ENCODE assay signal across 9 cellular contexts in genomic region chr2:207676827-207677354, GRCh38. TPM values are rescaled to one million over a fixed set of nuclear protein-coding genes. Genes with fewer than 3 reads are reported as not detected.
DNase-seq lines count a peak whose midpoint lies in the region; ATAC-seq and TF ChIP-seq lines count a peak whose summit lies in the region.
"Had no signal": no experiment of that assay in that cellular context is flagged by ENCODE, and none has a peak within 500 bp of the region (broad histone marks: within the 10 kb centered on the region; RNA-seq: fewer than 3 reads in every experiment).

No MANE protein-coding gene starts in this region.

- peak; percentile 78 for ATAC-seq in GM21360 (IDR thresholded peaks at IDR 0.05; ENCODE audit: unreplicated experiment)
- ATAC-seq in right cardiac atrium: peak; percentile 83 to 94

- intact Hi-C loops in right cardiac atrium (cut with DNase I): no loop called here

- H3K9me2 ChIP-seq in MM.1S (replicated peaks; ENCODE audit: insufficient read depth, low read length): no peaks in the 10 kb centered on the region

- no peak overlapping the region for H2AFZ ChIP-seq in MM.1S (ENCODE audit: low read length)

- no peak overlapping the region for H3K4me2 ChIP-seq in MM.1S (ENCODE audit: low read depth, low read length)

- no peaks in the 10 kb centered on the region for H4K20me1 ChIP-seq in MM.1S (ENCODE audit: insufficient read depth, low read length)

- WGBS in right cardiac atrium: 14% methylated on average over 5 of the region's 5 CpGs

- peak overlapping the region; percentile 52 for H3K9ac ChIP-seq in SK-N-MC (ENCODE audit: insufficient read length)
- H3K9ac ChIP-seq in MM.1S (ENCODE audit: low read length): no peak overlapping the region

- H3K27me3 ChIP-seq in right cardiac atrium (ENCODE audit: control insufficient read depth, insufficient read depth) (no peaks in the 10 kb centered on the region), MM.1S (replicated peaks; ENCODE audit: insufficient read depth, low read length) (no peaks in the 10 kb centered on the region)

- no peak for TF ChIP-seq CTCF in MM.1S (IDR thresholded peaks at IDR 0.05; ENCODE audit: low read length)

- DNase-seq in A172 (ENCODE audit: low spot score) (peak; percentile 85), SK-N-MC (ENCODE audit: low read depth, low spot score) (no peak), right cardiac atrium (no peak), NCI-H774 (lab: John Stamatoyannopoulos, UW) (no peak), MM.1S (no peak), NCI-H526 (lab: John Stamatoyannopoulos, UW) (no peak)
- no peak for DNase-seq in activated CD8-positive, alpha-beta memory T cell treated with anti-CD3 and anti-CD28 coated beads, Interleukin-2, amount 50 U/mL, for 48 hours
- DNase-seq: activated naive CD4-positive, alpha-beta T cell treated with anti-CD3 and anti-CD28 coated beads, Interleukin-2, amount 50 U/mL, for 16 hours had no signal

- H3K36me3 ChIP-seq in SK-N-MC (ENCODE audit: insufficient read depth, low read length) (no peaks in the 10 kb centered on the region), MM.1S (replicated peaks; ENCODE audit: insufficient read depth, low read length) (no peaks in the 10 kb centered on the region)

- H3K79me2 ChIP-seq in MM.1S (ENCODE audit: low read length): no peaks in the 10 kb centered on the region

- H3K4me1 ChIP-seq in right cardiac atrium (ENCODE audit: control insufficient read depth, insufficient read depth, low read length) (no peaks in the 10 kb centered on the region), MM.1S (ENCODE audit: low read length) (no peaks in the 10 kb centered on the region)

- no peaks in the 10 kb centered on the region for H3F3A ChIP-seq in MM.1S (ENCODE audit: insufficient read depth, low read length)

- H3K9me3 ChIP-seq in SK-N-MC (ENCODE audit: low read depth, low read length) (no peaks in the 10 kb centered on the region), right cardiac atrium (ENCODE audit: control insufficient read depth, low read length) (no peaks in the 10 kb centered on the region), MM.1S (replicated peaks; ENCODE audit: insufficient read depth, low read length) (no peaks in the 10 kb centered on the region)

- H3K4me3 ChIP-seq in SK-N-MC: 0 out of 2 replicates have a peak overlapping the region, but pooled peaks have one; percentile 33
- H3K4me3 ChIP-seq in right cardiac atrium (ENCODE audit: low read length): peak overlapping the region; percentile 31
- no peak overlapping the region for H3K4me3 ChIP-seq in MM.1S (ENCODE audit: low read length)

- H3K27ac ChIP-seq in SK-N-MC (peak overlapping the region; percentile 34), right cardiac atrium (ENCODE audit: low read length) (no peak overlapping the region), MM.1S (ENCODE audit: low read length) (no peak overlapping the region)

RNA-seq across cellular contexts. Expression of gene CCNYL1, which starts 34.5 kb away (rescaled TPM):
- total RNA-seq in A172 (2014; rRNA removed; shearing (Covaris generic)): 4.9 and 5.5 TPM in 2 replicates
- total RNA-seq in right cardiac atrium: 10 to 100 TPM in 2 of 4 donors, 1 to 10 TPM in 2; 8.2 to 12.6 (median 10.3) TPM
- 4.9 TPM for polyA plus RNA-seq in right cardiac atrium

RNA-seq across cellular contexts. Expression of gene METTL21A, which starts 51.7 kb away (rescaled TPM):
- total RNA-seq in A172 (2014; rRNA removed; shearing (Covaris generic)): 62.9 and 67.6 TPM in 2 replicates
- 10 to 100 TPM; 11.8 to 19.0 (median 14.3) TPM for total RNA-seq in right cardiac atrium
- 19.1 TPM for polyA plus RNA-seq in right cardiac atrium
